ENCODE assay signal across 12 cellular contexts in genomic region chr9:137055385-137056364, GRCh38. TPM values are rescaled to one million over a fixed set of nuclear protein-coding genes. Genes with fewer than 3 reads are reported as not detected.
DNase-seq lines count a peak whose midpoint lies in the region; ATAC-seq and TF ChIP-seq lines count a peak whose summit lies in the region.
"Had no signal": no experiment of that assay in that cellular context is flagged by ENCODE, and none has a peak within 500 bp of the region (broad histone marks: within the 10 kb centered on the region; RNA-seq: fewer than 3 reads in every experiment).

No MANE protein-coding gene starts in this region.

- ATAC-seq in mucosa of descending colon (peak; percentile 79), HG03460 (IDR thresholded peaks at IDR 0.05; ENCODE audit: unreplicated experiment) (no peak)
- no peak for ATAC-seq in naive thymus-derived CD8-positive, alpha-beta T cell

- CTCF ChIA-PET in A673 (lab: Charles Lee): interaction anchor here (0.7 to 1.1 kb wide), 4 partner anchors 8 to 12 kb away, joined by 3 to 8 read pairs (median 3); partner anchors contain the start of gene NPDC1

- POLR2A ChIA-PET in A673 (lab: Charles Lee; ENCODE audit: low non-redundant PET): interaction anchor here (0.6 kb wide), 1 partner anchor 10 kb away, joined by 4 read pairs; no protein-coding TSS in a partner anchor
- POLR2A ChIA-PET in naive thymus-derived CD8-positive, alpha-beta T cell (lab: Charles Lee): interaction anchor here (0.8 kb wide), 1 partner anchor 96 kb away, joined by 3 read pairs; no protein-coding TSS in a partner anchor

- no peak overlapping the region for H3K27ac Mint-ChIP-seq in activated T-helper 1 cell treated with anti-CD3 and anti-CD28 coated beads, Interleukin-12 subunit alpha, Interleukin-12 subunit beta, Interleukin-2, Interleukin-4 antibody, amounts not matched to agents 30 ng/mL and 10 ng/mL and 1 ng/mL, durations not matched to agents 14 hours and 24 hours and 36 hours
- H3K27ac Mint-ChIP-seq in naive thymus-derived CD8-positive, alpha-beta T cell: no peak overlapping the region
- H3K27ac Mint-ChIP-seq: naive B cell had no signal

- H3K4me1 Mint-ChIP-seq in activated T-helper 1 cell treated with anti-CD3 and anti-CD28 coated beads, Interleukin-12 subunit alpha, Interleukin-12 subunit beta, Interleukin-2, Interleukin-4 antibody, amounts not matched to agents 30 ng/mL and 10 ng/mL and 1 ng/mL, durations not matched to agents 14 hours and 24 hours and 36 hours (ENCODE audit: low read depth): no peaks in the 10 kb centered on the region
- H3K4me1 Mint-ChIP-seq in naive thymus-derived CD8-positive, alpha-beta T cell: no peaks in the 10 kb centered on the region
- H3K4me1 Mint-ChIP-seq: naive B cell had no signal

- intact Hi-C loops in A673 (cut with micrococcal nuclease; ENCODE audit: unreplicated experiment) (no loop called here), mucosa of descending colon (cut with DNase I, micrococcal nuclease) (no loop called here)
- intact Hi-C loops in activated T-helper 1 cell treated with anti-CD3 and anti-CD28 coated beads, Interleukin-12 subunit alpha, Interleukin-12 subunit beta, Interleukin-2, Interleukin-4 antibody, amounts not matched to agents 30 ng/mL and 10 ng/mL and 1 ng/mL, durations not matched to agents 14 hours and 24 hours and 36 hours (cut with micrococcal nuclease): no loop called here

- DNase-seq in A673 (ENCODE audit: low spot score) (peak; percentile 42), NCI-H2081 treated with DMSO at 0.1 percent for 48 hours (lab: John Stamatoyannopoulos, UW) (peak; percentile 33), ecto neural progenitor cell (ENCODE audit: low spot score) (peak; percentile 55), mucosa of descending colon (peak; percentile 94 to 96 (median 95)), NCI-H2227 (lab: John Stamatoyannopoulos, UW; ENCODE audit: unreplicated experiment) (no peak)
- DNase-seq in activated T-helper 1 cell treated with anti-CD3 and anti-CD28 coated beads, Interleukin-12 subunit alpha, Interleukin-12 subunit beta, Interleukin-2, Interleukin-4 antibody, amounts not matched to agents 30 ng/mL and 10 ng/mL and 1 ng/mL, durations not matched to agents 14 hours and 24 hours and 36 hours (ENCODE audit: low spot score): no peak
- DNase-seq in naive thymus-derived CD8-positive, alpha-beta T cell: no peak
- DNase-seq: activated T-cell treated with anti-CD3 and anti-CD28 coated beads, Interleukin-2, amount 50 U/mL, for 48 hours; GOT3; naive B cell had no signal

- no peak overlapping the region for H3K27ac ChIP-seq in A673 (ENCODE audit: low read depth, low read length, poor library complexity, severe bottlenecking)

- H3K4me3 ChIP-seq in A673 (ENCODE audit: low read depth, low read length, poor library complexity, severe bottlenecking) (no peak overlapping the region), mucosa of descending colon (no peak overlapping the region)

- H3K9me3 ChIP-seq in A673 (ENCODE audit: low read depth, low read length, poor library complexity, severe bottlenecking) (no peaks in the 10 kb centered on the region), mucosa of descending colon (no peaks in the 10 kb centered on the region)

- H3K4me1 ChIP-seq in A673 (ENCODE audit: insufficient read depth, low read length, poor library complexity, severe bottlenecking): no peaks in the 10 kb centered on the region
- H3K4me1 ChIP-seq in mucosa of descending colon (ENCODE audit: low read depth): peaks cover 50% of the 10 kb centered on the region

- peaks cover 11% of the 10 kb centered on the region for H3K27me3 ChIP-seq in A673 (replicated peaks; ENCODE audit: insufficient read depth, low read depth, low read length, poor library complexity)

- no peaks in the 10 kb centered on the region for H3K36me3 Mint-ChIP-seq in activated T-helper 1 cell treated with anti-CD3 and anti-CD28 coated beads, Interleukin-12 subunit alpha, Interleukin-12 subunit beta, Interleukin-2, Interleukin-4 antibody, amounts not matched to agents 30 ng/mL and 10 ng/mL and 1 ng/mL, durations not matched to agents 14 hours and 24 hours and 36 hours (ENCODE audit: low read depth)
- no peaks in the 10 kb centered on the region for H3K36me3 Mint-ChIP-seq in naive thymus-derived CD8-positive, alpha-beta T cell
- H3K36me3 Mint-ChIP-seq: naive B cell had no signal

- H3K27me3 Mint-ChIP-seq in activated T-helper 1 cell treated with anti-CD3 and anti-CD28 coated beads, Interleukin-12 subunit alpha, Interleukin-12 subunit beta, Interleukin-2, Interleukin-4 antibody, amounts not matched to agents 30 ng/mL and 10 ng/mL and 1 ng/mL, durations not matched to agents 14 hours and 24 hours and 36 hours (ENCODE audit: insufficient read depth): peaks cover 21% of the 10 kb centered on the region
- peaks cover 0 to 16% (median under 1%) of the 10 kb centered on the region in 5 donors for H3K27me3 Mint-ChIP-seq in naive thymus-derived CD8-positive, alpha-beta T cell

- H3K9me3 Mint-ChIP-seq in activated T-helper 1 cell treated with anti-CD3 and anti-CD28 coated beads, Interleukin-12 subunit alpha, Interleukin-12 subunit beta, Interleukin-2, Interleukin-4 antibody, amounts not matched to agents 30 ng/mL and 10 ng/mL and 1 ng/mL, durations not matched to agents 14 hours and 24 hours and 36 hours: no peaks in the 10 kb centered on the region
- H3K9me3 Mint-ChIP-seq in naive thymus-derived CD8-positive, alpha-beta T cell: no peaks in the 10 kb centered on the region
- H3K9me3 Mint-ChIP-seq: naive B cell had no signal

- H3K36me3 ChIP-seq in A673 (ENCODE audit: insufficient read depth, low read length, poor library complexity, severe bottlenecking): no peaks in the 10 kb centered on the region
- H3K36me3 ChIP-seq in mucosa of descending colon (ENCODE audit: low read depth): no peaks in the 10 kb centered on the region

- BruUV-seq in A673 (replicated peaks; lab: Mats Ljungman, UMichigan): no TSS peak

- TF ChIP-seq CTCF in A673 (conservative IDR thresholded peaks at IDR 0.05; ENCODE audit: low read depth, low read length): no peak
- TF ChIP-seq CTCF in mucosa of descending colon (IDR thresholded peaks at IDR 0.05): no peak

- H3K4me3 Mint-ChIP-seq in activated T-helper 1 cell treated with anti-CD3 and anti-CD28 coated beads, Interleukin-12 subunit alpha, Interleukin-12 subunit beta, Interleukin-2, Interleukin-4 antibody, amounts not matched to agents 30 ng/mL and 10 ng/mL and 1 ng/mL, durations not matched to agents 14 hours and 24 hours and 36 hours: no peak overlapping the region
- H3K4me3 Mint-ChIP-seq in naive thymus-derived CD8-positive, alpha-beta T cell: no peak overlapping the region

RNA-seq across cellular contexts. Expression of gene ENTPD2, which starts 1.8 kb away (rescaled TPM):
- not detected in 2 replicates for total RNA-seq in A673 (2021)
- 10 to 100 TPM in 2 of 3 donors, 1 to 10 TPM in 1; 7.7 to 26.8 (median 10.7) TPM for total RNA-seq in mucosa of descending colon
- not detected in 2 replicates for total RNA-seq in activated T-helper 1 cell treated with anti-CD3 and anti-CD28 coated beads, Interleukin-12 subunit alpha, Interleukin-12 subunit beta, Interleukin-2, Interleukin-4 antibody, amounts not matched to agents 30 ng/mL and 10 ng/mL and 1 ng/mL, durations not matched to agents 14 hours and 24 hours and 36 hours
- not detected for total RNA-seq in naive thymus-derived CD8-positive, alpha-beta T cell
- not detected for polyA plus RNA-seq in naive thymus-derived CD8-positive, alpha-beta T cell
- polyA plus RNA-seq: BJ had no signal

RNA-seq across cellular contexts. Expression of gene NPDC1, which starts 9.7 kb away (rescaled TPM):
- 73.9 and 81.4 TPM in 2 replicates for total RNA-seq in A673 (2021)
- total RNA-seq in mucosa of descending colon: 100 to 1,000 TPM in 1 of 3 donors, 10 to 100 TPM in 2; 78.6 to 177 (median 83.0) TPM
- 78.2 and 80.1 TPM in 2 replicates for total RNA-seq in activated T-helper 1 cell treated with anti-CD3 and anti-CD28 coated beads, Interleukin-12 subunit alpha, Interleukin-12 subunit beta, Interleukin-2, Interleukin-4 antibody, amounts not matched to agents 30 ng/mL and 10 ng/mL and 1 ng/mL, durations not matched to agents 14 hours and 24 hours and 36 hours
- 1 to 10 TPM; 2.8 to 4.3 TPM for total RNA-seq in naive thymus-derived CD8-positive, alpha-beta T cell
- 1 to 10 TPM; 2.1 to 9.3 (median 4.2) TPM for polyA plus RNA-seq in naive thymus-derived CD8-positive, alpha-beta T cell

RNA-seq across cellular contexts. Expression of gene SAPCD2, which starts 14.7 kb away (rescaled TPM):
- 30.6 and 33.7 TPM in 2 replicates for total RNA-seq in A673 (2021)
- 10 to 100 TPM in 1 of 3 donors, 1 to 10 TPM in 2; 2.7 to 11.2 (median 6.0) TPM for total RNA-seq in mucosa of descending colon
- total RNA-seq in activated T-helper 1 cell treated with anti-CD3 and anti-CD28 coated beads, Interleukin-12 subunit alpha, Interleukin-12 subunit beta, Interleukin-2, Interleukin-4 antibody, amounts not matched to agents 30 ng/mL and 10 ng/mL and 1 ng/mL, durations not matched to agents 14 hours and 24 hours and 36 hours: 23.9 and 25.1 TPM in 2 replicates
- total RNA-seq in naive thymus-derived CD8-positive, alpha-beta T cell: under 1 TPM; 0.27 to 0.44 TPM
- polyA plus RNA-seq in naive thymus-derived CD8-positive, alpha-beta T cell: under 1 TPM in 2 of 3 donors, not detected in 1; 0.23 to 0.27 TPM

RNA-seq across cellular contexts. Expression of gene UAP1L1, which starts 21.6 kb away (rescaled TPM):
- total RNA-seq in A673 (2021): 11.2 and 13.0 TPM in 2 replicates
- total RNA-seq in mucosa of descending colon: 10 to 100 TPM; 10.5 to 13.6 (median 12.8) TPM
- total RNA-seq in activated T-helper 1 cell treated with anti-CD3 and anti-CD28 coated beads, Interleukin-12 subunit alpha, Interleukin-12 subunit beta, Interleukin-2, Interleukin-4 antibody, amounts not matched to agents 30 ng/mL and 10 ng/mL and 1 ng/mL, durations not matched to agents 14 hours and 24 hours and 36 hours: 13.9 and 14.9 TPM in 2 replicates
- total RNA-seq in naive thymus-derived CD8-positive, alpha-beta T cell: 10 to 100 TPM; 25.2 to 28.7 TPM
- polyA plus RNA-seq in naive thymus-derived CD8-positive, alpha-beta T cell: 1 to 10 TPM; 2.3 to 7.8 (median 2.8) TPM

RNA-seq across cellular contexts. Expression of gene FUT7, which starts 23.8 kb away (rescaled TPM):
- total RNA-seq in A673 (2021) (not detected in 2 replicates), mucosa of descending colon (under 1 TPM in 2 of 3 donors, not detected in 1; 0.14 to 0.27 TPM)
- total RNA-seq in activated T-helper 1 cell treated with anti-CD3 and anti-CD28 coated beads, Interleukin-12 subunit alpha, Interleukin-12 subunit beta, Interleukin-2, Interleukin-4 antibody, amounts not matched to agents 30 ng/mL and 10 ng/mL and 1 ng/mL, durations not matched to agents 14 hours and 24 hours and 36 hours: 0.16 and 0.22 TPM in 2 replicates
- total RNA-seq in naive thymus-derived CD8-positive, alpha-beta T cell: under 1 TPM in 1 of 2 experiments, not detected in 1; 0.13 TPM
- polyA plus RNA-seq in naive thymus-derived CD8-positive, alpha-beta T cell: 1 to 10 TPM; 1.2 to 1.6 (median 1.6) TPM
- polyA plus RNA-seq: BJ had no signal

Comparison
In these comparisons a context has a peak if more than half of its experiments do, and no peak if none do; other contexts are left out.
1. DNase-seq: peak in A673 (single experiment), NCI-H2081 treated with DMSO at 0.1 percent for 48 hours (single experiment), ecto neural progenitor cell (single experiment) and mucosa of descending colon (3 of 3); none in NCI-H2227 (single experiment), activated T-helper 1 cell treated with anti-CD3 and anti-CD28 coated beads, Interleukin-12 subunit alpha, Interleukin-12 subunit beta, Interleukin-2, Interleukin-4 antibody, amounts not matched to agents 30 ng/mL and 10 ng/mL and 1 ng/mL, durations not matched to agents 14 hours and 24 hours and 36 hours (single experiment) and naive thymus-derived CD8-positive, alpha-beta T cell (0 of 10).
2. RNA of gene NPDC1, which starts 9.7 kb away (total RNA-seq): 78.6 to 177 TPM in mucosa of descending colon, 78.2 to 80.1 TPM in activated T-helper 1 cell treated with anti-CD3 and anti-CD28 coated beads, Interleukin-12 subunit alpha, Interleukin-12 subunit beta, Interleukin-2, Interleukin-4 antibody, amounts not matched to agents 30 ng/mL and 10 ng/mL and 1 ng/mL, durations not matched to agents 14 hours and 24 hours and 36 hours and 73.9 to 81.4 TPM in A673; 2.8 to 4.3 TPM in naive thymus-derived CD8-positive, alpha-beta T cell; every median in the first group is over 10 times any median in the second.